ENCODE assay signal across 20 cellular contexts in the genomic region with DNA sequence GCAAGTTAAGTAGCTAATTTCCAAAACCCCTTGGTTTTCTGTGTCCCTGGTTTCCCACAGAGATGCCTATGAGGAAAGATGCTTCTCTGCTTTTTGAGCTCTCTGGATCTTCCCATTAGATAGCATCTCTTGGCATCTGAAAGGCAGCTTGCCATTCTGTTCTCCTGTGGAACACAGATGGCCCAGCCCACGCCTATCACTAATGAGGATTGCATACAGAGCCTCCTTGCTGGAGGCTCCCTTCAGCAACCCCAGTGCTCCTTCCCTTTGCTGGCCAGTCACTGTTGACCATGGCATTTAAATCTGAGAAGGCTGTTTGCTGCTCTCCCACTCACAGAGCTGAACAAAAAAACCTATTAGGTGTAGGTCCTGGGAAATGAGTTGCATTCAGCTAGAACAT.
"Had no signal": no experiment of that assay in that cellular context is flagged by ENCODE, and none has a peak within 500 bp of the region (broad histone marks: within the 10 kb centered on the region; RNA-seq: fewer than 3 reads in every experiment).

No MANE protein-coding gene starts in this region.

- DNase-seq: activated CD4-positive, alpha-beta T cell treated with anti-CD3 and anti-CD28 coated beads, Interleukin-2, amount 10 ng/mL, durations not matched to agents 24 days and 14 days; activated CD8-positive, alpha-beta memory T cell treated with anti-CD3 and anti-CD28 coated beads, Interleukin-2, amount 50 U/mL, for 4 hours; activated CD8-positive, alpha-beta T cell treated with anti-CD3 and anti-CD28 coated beads, Interleukin-2, amount 10 ng/mL, durations not matched to agents 7 days and 5 days; activated gamma-delta T cell; activated T-cell treated with anti-CD3 and anti-CD28 coated beads, Interleukin-2, amount 50 U/mL, for 72 hours; dermis blood vessel endothelial cell; gastrocnemius medialis; islet precursor cell; mucosa of descending colon; naive thymus-derived CD8-positive, alpha-beta T cell; retina; stimulated activated CD4-positive, alpha-beta T cell treated with anti-CD3 and anti-CD28 coated beads, Interleukin-12 subunit alpha, Interleukin-12 subunit beta, amount 100 ng/mL, for 4 hours; T-helper 2 cell had no signal

- H3K36me3 ChIP-seq: brain microvascular endothelial cell, gastrocnemius medialis, tibial nerve, vagina had no signal

- ATAC-seq: activated CD8-positive, alpha-beta T cell treated with anti-CD3 and anti-CD28 coated beads, Interleukin-2, amount 10 ng/mL, durations not matched to agents 7 days and 5 days; activated T-cell treated with anti-CD3 and anti-CD28 coated beads, Interleukin-2, amount 50 U/mL, for 72 hours; gastrocnemius medialis; left lobe of liver; mucosa of descending colon; naive thymus-derived CD8-positive, alpha-beta T cell; stimulated activated effector memory CD8-positive, alpha-beta T cell treated with anti-CD3 and anti-CD28 coated beads, Interleukin-12 subunit alpha, Interleukin-12 subunit beta, amount 100 ng/mL, for 72 hours; WTC11 had no signal

- H3K4me3 ChIP-seq: gastrocnemius medialis, mucosa of descending colon, tibial nerve, vagina had no signal

- H3K27me3 ChIP-seq: brain microvascular endothelial cell, gastrocnemius medialis, neutrophil, tibial nerve, vagina had no signal

- H3K9me3 ChIP-seq: gastrocnemius medialis, mucosa of descending colon, neutrophil, tibial nerve, vagina had no signal

- H3K4me1 ChIP-seq: gastrocnemius medialis, tibial nerve, vagina had no signal

- H3K27ac ChIP-seq: brain microvascular endothelial cell, gastrocnemius medialis, neutrophil, tibial nerve, vagina had no signal
